In the genomic region with DNA sequence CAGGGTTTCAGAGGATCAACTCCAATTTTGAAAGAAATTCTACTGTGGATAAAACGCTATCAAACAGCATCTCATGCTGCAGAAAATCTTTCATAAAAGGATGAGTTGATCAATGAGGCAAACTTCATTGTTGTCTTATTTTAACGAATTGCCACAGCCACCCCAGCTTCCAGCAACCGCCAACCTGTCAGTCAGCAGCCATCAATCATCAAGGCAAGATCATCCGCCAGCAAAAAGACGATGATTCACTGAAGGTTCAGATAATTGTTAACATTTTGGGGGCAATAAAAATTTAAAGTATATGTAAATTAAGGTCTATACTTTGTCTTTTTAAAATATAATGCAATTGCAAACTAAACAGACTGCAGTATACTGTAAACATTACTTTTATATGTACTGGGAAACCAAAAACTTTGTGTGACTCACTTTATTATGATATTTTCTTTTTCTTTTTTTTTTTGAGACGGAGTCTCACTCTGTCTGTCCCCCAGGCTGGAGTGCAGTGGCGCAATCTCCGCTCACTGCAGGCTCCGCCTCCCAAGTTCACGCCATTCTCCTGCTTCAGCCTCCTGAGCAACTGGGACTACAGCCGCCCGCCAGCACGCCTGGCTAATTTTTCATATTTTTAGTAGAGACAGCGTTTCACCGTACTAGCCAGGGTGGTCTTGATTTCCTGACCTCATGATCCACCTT, we compare ENCODE assay signal across 3 cellular contexts.
TF ChIP-seq lines count a peak whose summit lies in the region.

No MANE protein-coding gene starts in this region.

TF ChIP-seq in HepG2, 621 proteins besides CTCF, POLR2A, EP300 and RAD21 (continued from another document):
- no peak for TF ChIP-seq ZNF780A (CRISPR knock-in tag; IDR thresholded peaks at IDR 0.05)
- TF ChIP-seq ZNF776 (CRISPR knock-in tag; IDR thresholded peaks at IDR 0.05), result no peak
- TF ChIP-seq, protein P1, sequence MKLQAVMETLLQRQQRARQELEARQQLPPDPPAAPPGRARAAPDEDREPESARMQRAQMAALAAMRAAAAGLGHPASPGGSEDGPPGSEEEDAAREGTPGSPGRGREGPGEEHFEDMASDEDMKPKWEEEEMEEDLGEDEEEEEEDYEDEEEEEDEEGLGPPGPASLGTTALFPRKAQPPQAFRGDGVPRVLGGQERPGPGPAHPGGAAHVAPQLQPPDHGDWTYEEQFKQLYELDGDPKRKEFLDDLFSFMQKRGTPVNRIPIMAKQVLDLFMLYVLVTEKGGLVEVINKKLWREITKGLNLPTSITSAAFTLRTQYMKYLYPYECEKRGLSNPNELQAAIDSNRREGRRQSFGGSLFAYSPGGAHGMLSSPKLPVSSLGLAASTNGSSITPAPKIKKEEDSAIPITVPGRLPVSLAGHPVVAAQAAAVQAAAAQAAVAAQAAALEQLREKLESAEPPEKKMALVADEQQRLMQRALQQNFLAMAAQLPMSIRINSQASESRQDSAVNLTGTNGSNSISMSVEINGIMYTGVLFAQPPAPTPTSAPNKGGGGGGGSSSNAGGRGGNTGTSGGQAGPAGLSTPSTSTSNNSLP (IDR thresholded peaks at IDR 0.05; ENCODE audit: low read depth, low read length), result no peak
- peak; percentile 32; the same call in 1 of the 2 replicates for TF ChIP-seq CEBPG (CRISPR knock-in tag; IDR thresholded peaks at IDR 0.05)
- TF ChIP-seq JDP2 (CRISPR knock-in tag; IDR thresholded peaks at IDR 0.05; ENCODE audit: borderline replicate concordance), result no peak
- no peak for TF ChIP-seq KDM6A (CRISPR knock-in tag; IDR thresholded peaks at IDR 0.05; ENCODE audit: low read depth)
- no peak for TF ChIP-seq DNMT1 (CRISPR knock-in tag; IDR thresholded peaks at IDR 0.05)
- TF ChIP-seq SRSF9 (IDR thresholded peaks at IDR 0.05; ENCODE audit: borderline replicate concordance, insufficient read depth, low read depth, low read length, poor library complexity, severe bottlenecking), result no peak
- 0 out of 2 replicates have a peak, but pooled peaks have one; percentile 14 for TF ChIP-seq CEBPB (IDR thresholded peaks at IDR 0.05; ENCODE audit: borderline replicate concordance, low read depth, low read length)
- no peak for TF ChIP-seq FLYWCH1 (CRISPR knock-in tag; IDR thresholded peaks at IDR 0.05)

TF ChIP-seq in HEK293T, 16 proteins besides CTCF, POLR2A, EP300 and RAD21:
- TF ChIP-seq, protein P2, sequence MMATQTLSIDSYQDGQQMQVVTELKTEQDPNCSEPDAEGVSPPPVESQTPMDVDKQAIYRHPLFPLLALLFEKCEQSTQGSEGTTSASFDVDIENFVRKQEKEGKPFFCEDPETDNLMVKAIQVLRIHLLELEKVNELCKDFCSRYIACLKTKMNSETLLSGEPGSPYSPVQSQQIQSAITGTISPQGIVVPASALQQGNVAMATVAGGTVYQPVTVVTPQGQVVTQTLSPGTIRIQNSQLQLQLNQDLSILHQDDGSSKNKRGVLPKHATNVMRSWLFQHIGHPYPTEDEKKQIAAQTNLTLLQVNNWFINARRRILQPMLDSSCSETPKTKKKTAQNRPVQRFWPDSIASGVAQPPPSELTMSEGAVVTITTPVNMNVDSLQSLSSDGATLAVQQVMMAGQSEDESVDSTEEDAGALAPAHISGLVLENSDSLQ (IDR thresholded peaks at IDR 0.05), result peak; percentile 53; the same call in 1 of the 2 replicates
- no peak for TF ChIP-seq SUZ12 (IDR thresholded peaks at IDR 0.05)

TF ChIP-seq in K562, 482 proteins besides CTCF, POLR2A, EP300 and RAD21 (continued from another document and continues in another):
- TF ChIP-seq, protein P2 (IDR thresholded peaks at IDR 0.05), result peak; percentile 60
- TF ChIP-seq ZNF347 (CRISPR knock-in tag; IDR thresholded peaks at IDR 0.05; ENCODE audit: low read depth) (no peak), PBX2 (CRISPR knock-in tag; IDR thresholded peaks at IDR 0.05; ENCODE audit: low read depth) (no peak), PBX2 (tag; conservative IDR thresholded peaks at IDR 0.05; ENCODE audit: low read depth) (peak; percentile 60; the same call in 1 of the 2 replicates), ZNF780A (CRISPR knock-in tag; IDR thresholded peaks at IDR 0.05) (no peak), L3MBTL2 (IDR thresholded peaks at IDR 0.05) (no peak), PRDM10 (IDR thresholded peaks at IDR 0.05; ENCODE audit: partially characterized antibody) (peak; percentile 62), ZNF668 (CRISPR knock-in tag; IDR thresholded peaks at IDR 0.05) (no peak)
- TF ChIP-seq, protein P3, sequence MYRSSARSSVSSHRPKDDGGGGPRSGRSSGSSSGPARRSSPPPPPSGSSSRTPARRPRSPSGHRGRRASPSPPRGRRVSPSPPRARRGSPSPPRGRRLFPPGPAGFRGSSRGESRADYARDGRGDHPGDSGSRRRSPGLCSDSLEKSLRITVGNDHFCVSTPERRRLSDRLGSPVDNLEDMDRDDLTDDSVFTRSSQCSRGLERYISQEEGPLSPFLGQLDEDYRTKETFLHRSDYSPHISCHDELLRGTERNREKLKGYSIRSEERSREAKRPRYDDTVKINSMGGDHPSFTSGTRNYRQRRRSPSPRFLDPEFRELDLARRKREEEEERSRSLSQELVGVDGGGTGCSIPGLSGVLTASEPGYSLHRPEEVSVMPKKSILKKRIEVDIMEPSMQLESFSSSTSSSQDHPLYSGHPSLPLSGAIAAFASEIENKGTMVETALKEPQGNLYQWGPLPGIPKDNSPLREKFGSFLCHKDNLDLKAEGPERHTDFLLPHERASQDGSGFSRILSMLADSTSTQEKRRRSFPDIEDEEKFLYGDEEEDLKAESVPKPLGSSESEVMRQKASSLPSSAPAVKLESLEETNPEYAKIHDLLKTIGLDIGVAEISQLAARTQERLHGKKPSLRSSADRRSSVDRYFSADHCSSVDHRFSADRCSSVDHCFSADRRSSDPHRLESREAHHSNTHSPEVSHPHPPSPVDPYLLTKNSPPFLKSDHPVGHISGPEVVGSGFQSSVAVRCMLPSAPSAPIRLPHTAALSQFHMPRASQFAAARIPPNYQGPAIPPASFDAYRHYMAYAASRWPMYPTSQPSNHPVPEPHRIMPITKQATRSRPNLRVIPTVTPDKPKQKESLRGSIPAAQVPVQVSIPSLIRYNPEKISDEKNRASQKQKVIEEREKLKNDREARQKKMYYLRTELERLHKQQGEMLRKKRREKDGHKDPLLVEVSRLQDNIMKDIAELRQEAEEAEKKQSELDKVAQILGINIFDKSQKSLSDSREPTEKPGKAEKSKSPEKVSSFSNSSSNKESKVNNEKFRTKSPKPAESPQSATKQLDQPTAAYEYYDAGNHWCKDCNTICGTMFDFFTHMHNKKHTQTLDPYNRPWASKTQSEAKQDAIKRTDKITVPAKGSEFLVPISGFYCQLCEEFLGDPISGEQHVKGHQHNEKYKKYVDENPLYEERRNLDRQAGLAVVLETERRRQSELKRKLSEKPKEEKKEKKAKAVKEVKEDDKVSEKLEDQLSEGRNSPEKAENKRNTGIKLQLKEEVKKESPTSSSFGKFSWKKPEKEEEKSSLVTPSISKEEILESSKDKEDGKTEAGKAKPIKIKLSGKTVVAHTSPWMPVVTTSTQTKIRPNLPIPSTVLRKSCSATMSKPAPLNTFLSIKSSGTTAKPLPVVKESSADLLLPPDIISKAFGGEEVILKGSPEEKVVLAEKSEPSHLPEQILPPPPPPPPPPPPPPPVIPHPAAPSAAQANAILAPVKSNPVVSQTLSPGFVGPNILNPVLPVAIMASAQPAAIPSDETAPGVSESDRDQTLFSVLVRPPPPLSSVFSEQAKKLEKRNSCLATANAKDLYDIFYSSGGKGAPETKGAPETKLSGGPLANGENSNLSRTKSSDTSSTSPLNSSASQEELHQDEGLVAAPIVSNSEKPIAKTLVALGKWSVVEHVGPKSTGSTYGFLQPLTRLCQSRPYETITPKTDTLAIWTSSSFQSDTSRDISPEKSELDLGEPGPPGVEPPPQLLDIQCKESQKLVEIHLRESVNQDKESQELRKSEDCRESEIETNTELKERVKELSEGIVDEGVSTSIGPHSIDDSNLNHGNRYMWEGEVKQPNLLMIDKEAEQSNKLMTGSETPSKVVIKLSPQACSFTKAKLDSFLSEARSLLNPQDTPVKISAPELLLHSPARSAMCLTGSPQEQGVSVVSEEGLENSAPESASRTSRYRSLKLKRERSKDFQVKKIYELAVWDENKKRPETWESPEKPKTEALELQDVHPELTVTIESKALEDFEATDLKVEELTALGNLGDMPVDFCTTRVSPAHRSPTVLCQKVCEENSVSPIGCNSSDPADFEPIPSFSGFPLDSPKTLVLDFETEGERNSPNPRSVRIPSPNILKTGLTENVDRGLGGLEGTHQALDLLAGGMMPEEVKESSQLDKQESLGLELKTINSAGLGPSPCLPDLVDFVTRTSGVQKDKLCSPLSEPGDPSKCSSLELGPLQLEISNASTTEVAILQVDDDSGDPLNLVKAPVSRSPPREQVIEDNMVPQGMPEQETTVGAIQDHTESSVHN (IDR thresholded peaks at IDR 0.05; ENCODE audit: borderline replicate concordance in 1 of 2, low read depth in 1 of 2), result no peak
